Comparison of ENCODE assay signal across 24 cellular contexts in the genomic region with DNA sequence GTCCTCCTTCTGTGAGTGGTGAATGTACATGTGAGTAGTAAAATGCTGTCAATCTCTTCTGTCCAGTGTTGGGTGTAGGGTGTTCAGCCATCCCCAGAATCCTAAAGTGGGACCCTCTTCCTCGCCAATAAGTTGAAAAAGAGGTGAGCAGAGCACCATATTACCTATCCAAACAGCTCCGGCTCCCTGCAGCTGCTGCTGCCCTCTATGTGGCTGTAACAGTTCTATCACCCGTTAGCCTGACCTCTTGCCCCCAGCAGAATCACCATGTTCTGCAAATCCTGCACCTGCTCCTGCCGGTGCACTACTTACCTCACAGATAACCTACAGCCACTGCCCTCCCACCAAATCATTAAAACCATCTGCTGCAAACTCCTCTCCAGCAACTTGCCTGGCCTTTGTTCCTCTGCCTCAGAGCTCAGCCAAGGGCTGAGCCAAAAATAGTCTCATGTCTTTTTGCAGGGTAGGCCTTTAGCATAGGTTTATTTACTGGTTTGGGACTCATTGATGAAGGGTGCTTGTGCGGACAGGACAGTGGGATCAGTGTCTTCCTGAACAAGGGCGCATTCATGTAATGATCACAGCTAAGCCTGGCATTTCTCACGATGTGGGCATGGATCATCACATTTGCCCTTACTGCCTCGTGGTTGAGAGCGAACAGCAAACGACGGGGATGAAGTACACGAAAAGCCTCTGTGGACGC. TPM values are rescaled to one million over a fixed set of nuclear protein-coding genes. Genes with fewer than 3 reads are reported as not detected.
A peak's percentile ranks its signal among the peaks of the same experiment; 100 is the strongest.
DNase-seq lines count a peak whose midpoint lies in the region; ATAC-seq and TF ChIP-seq lines count a peak whose summit lies in the region.
"Had no signal": no experiment of that assay in that cellular context is flagged by ENCODE, and none has a peak within 500 bp of the region (broad histone marks: within the 10 kb centered on the region; RNA-seq: fewer than 3 reads in every experiment).

No MANE protein-coding gene starts in this region.

- H3K4me3 ChIP-seq in mammary epithelial cell (replicated peaks in 1 of 3; ENCODE audit: insufficient read depth in 1 of 3, low read depth in 2 of 3, low read length in 3 of 3), result no peak overlapping the region
- H3K4me3 ChIP-seq: GM12878, lung, pancreas, PC-9, suprapubic skin, upper lobe of left lung had no signal

- H3K4me1 ChIP-seq in mammary epithelial cell (ENCODE audit: insufficient read depth, low read length), result no peaks in the 10 kb centered on the region
- H3K4me1 ChIP-seq: pancreas, suprapubic skin had no signal

- H3K9me3 ChIP-seq in mammary epithelial cell (replicated peaks; ENCODE audit: insufficient read depth, low read length), result no peaks in the 10 kb centered on the region
- H3K9me3 ChIP-seq: pancreas, suprapubic skin, upper lobe of left lung had no signal

- no peak overlapping the region for H2AFZ ChIP-seq in mammary epithelial cell (ENCODE audit: low read depth, low read length)
- H2AFZ ChIP-seq: PC-9 had no signal

- no TSS peak for BruUV-seq in mammary epithelial cell (replicated peaks; lab: Mats Ljungman, UMichigan)

- no peak overlapping the region for H3K4me2 ChIP-seq in mammary epithelial cell (ENCODE audit: insufficient read depth, low read depth, low read length)
- H3K4me2 ChIP-seq: PC-9 had no signal

- H3K9ac ChIP-seq in mammary epithelial cell (ENCODE audit: insufficient read depth, low read length), result no peak overlapping the region

- CTCF ChIA-PET in mammary epithelial cell (lab: Charles Lee; ENCODE audit: low non-redundant PET), result interaction anchor here (0.6 to 0.8 kb wide), 4 partner anchors 57 to 110 kb away, joined by 3 to 4 read pairs (median 4); no protein-coding TSS in a partner anchor

- no peak for TF ChIP-seq CTCF in mammary epithelial cell (conservative IDR thresholded peaks at IDR 0.05 in 1 of 2, IDR thresholded peaks at IDR 0.05 in 1 of 2; ENCODE audit: extremely low read depth in 1 of 2, insufficient read depth in 1 of 2, low read depth in 1 of 2, low read length in 2 of 2)

- no peaks in the 10 kb centered on the region for H3K27me3 ChIP-seq in mammary epithelial cell (ENCODE audit: insufficient read depth, low read length)
- H3K27me3 ChIP-seq: brain microvascular endothelial cell, pancreas, suprapubic skin, upper lobe of left lung had no signal

- peak; percentile 21 for DNase-seq in NCI-H146 (lab: John Stamatoyannopoulos, UW)
- no peak for DNase-seq in NCI-H146 treated with DMSO at 0.1 percent for 48 hours (lab: John Stamatoyannopoulos, UW; ENCODE audit: unreplicated experiment)
- DNase-seq in anterior cingulate cortex (lab: John Stamatoyannopoulos, UW), result peak in 30 of 58 donors; percentile 4 to 66 (median 32)
- DNase-seq in inferior parietal cortex (ENCODE audit: extremely low spot score), result peak; percentile 40
- peak; percentile 67 for DNase-seq in putamen (ENCODE audit: low spot score)
- DNase-seq in effector CD4-positive, alpha-beta T cell, result no peak
- no peak for DNase-seq in mammary epithelial cell
- DNase-seq: NCI-H2029; stimulated activated naive B cell treated with anti-CD40 and anti-IgM and Interleukin-4, amounts not matched to agents 10 μg/mL and 1 μg/mL and 100 μg/mL, for 72 hours had no signal

- H3K79me2 ChIP-seq in mammary epithelial cell (ENCODE audit: insufficient read depth, low read length), result no peaks in the 10 kb centered on the region

- no peak overlapping the region for H3K27ac ChIP-seq in mammary epithelial cell (ENCODE audit: insufficient read depth, low read depth, low read length)
- H3K27ac ChIP-seq: brain microvascular endothelial cell, pancreas, PC-9, suprapubic skin, upper lobe of left lung, VCaP had no signal

- dilution Hi-C loops in mammary epithelial cell (cut with HindIII; ENCODE audit: low sequenced_read_pairs), result no loop called here

- ATAC-seq in GM19467 (IDR thresholded peaks at IDR 0.05; ENCODE audit: unreplicated experiment), result no peak

- 81% methylated on average over 13 of the region's 13 CpGs for WGBS in mammary epithelial cell (ENCODE audit: low coverage, missing lambda C conversion rate)

- no peaks in the 10 kb centered on the region for H3K36me3 ChIP-seq in mammary epithelial cell (ENCODE audit: insufficient read depth, low read length)
- H3K36me3 ChIP-seq: brain microvascular endothelial cell, pancreas, suprapubic skin, upper lobe of left lung had no signal

- intact Hi-C loops in mammary epithelial cell (cut with micrococcal nuclease), result loop anchor here (1.0 to 2.0 kb wide), 8 partner anchors 58 to 717 kb away; partner anchors contain the start of gene PIGO

- H4K20me1 ChIP-seq in mammary epithelial cell (ENCODE audit: insufficient read depth, low read length), result no peaks in the 10 kb centered on the region

- in situ Hi-C loops in mammary epithelial cell (cut with MboI; ENCODE audit: low sequenced_read_pairs in 2 of 2), result no loop called here

RNA-seq across cellular contexts. Expression of gene CCL21, which starts 49.6 kb away (rescaled TPM):
- not detected for total RNA-seq in mammary epithelial cell
- not detected for polyA plus RNA-seq in mammary epithelial cell
- not detected for polyA minus RNA-seq in mammary epithelial cell
- total RNA-seq: activated T-helper 17 cell treated with anti-CD3 and anti-CD28 coated beads, Interleukin-2, amount 50 U/mL, for 72 hours; CD4-positive, CD25-positive, alpha-beta regulatory T cell; chondrocyte; endothelial cell of umbilical vein; H4; MCF 10A; PC-9 had no signal
- polyA plus RNA-seq: CD4-positive, CD25-positive, alpha-beta regulatory T cell; GM12878 had no signal

Comparison
In these comparisons a context has a peak if more than half of its experiments do, and no peak if none do; other contexts are left out.
1. DNase-seq: peak in NCI-H146 (single experiment), anterior cingulate cortex (30 of 58), inferior parietal cortex (single experiment) and putamen (single experiment); none in NCI-H146 treated with DMSO at 0.1 percent for 48 hours (single experiment), effector CD4-positive, alpha-beta T cell (single experiment) and mammary epithelial cell (single experiment).